8 cellular contexts compared by ENCODE assay signal in genomic region chr20:3045816-3046676, GRCh38. TPM values are rescaled to one million over a fixed set of nuclear protein-coding genes. Genes with fewer than 3 reads are reported as not detected.
A peak's percentile ranks its signal among the peaks of the same experiment; 100 is the strongest.
DNase-seq lines count a peak whose midpoint lies in the region; ATAC-seq and TF ChIP-seq lines count a peak whose summit lies in the region.

Gene MRPS26, plus strand, starts transcription at chr20:3046052. Its CDS starts 17 bp downstream, at chr20:3046069.

- H3K27ac ChIP-seq in neural progenitor cell, result no peak within 1 kb of the TSS
- H3K27ac ChIP-seq in stomach smooth muscle (ENCODE audit: low read length), result peak within 1 kb of the TSS; percentile 81

- H3K9me3 ChIP-seq in neural progenitor cell (ENCODE audit: low read depth) (no peaks in the 10 kb centered on the region), stomach smooth muscle (ENCODE audit: control insufficient read depth in 2 of 2, low read length in 2 of 2) (no peaks in the 10 kb centered on the region)

- H3K4me3 Mint-ChIP-seq in IgD-negative memory B cell, result peak within 1 kb of the TSS; percentile 84 to 97 (median 88)
- H3K4me3 Mint-ChIP-seq in neural progenitor cell, result peak within 1 kb of the TSS; percentile 91

- DNase-seq in DMS79 (lab: John Stamatoyannopoulos, UW), result peak; percentile 66
- DNase-seq in activated gamma-delta T cell (lab: John Stamatoyannopoulos, UW), result peak; percentile 63
- peak; percentile 89 to 97 for DNase-seq in foreskin fibroblast
- peak; percentile 97 for DNase-seq in neural progenitor cell (ENCODE audit: low spot score)

- TF ChIP-seq CTCF in foreskin fibroblast (IDR thresholded peaks at IDR 0.05; ENCODE audit: low read depth, low read length) (no peak), neural progenitor cell (IDR thresholded peaks at IDR 0.05) (no peak)

- peaks cover 16% of the 10 kb centered on the region for H3F3A ChIP-seq in neural progenitor cell (ENCODE audit: low read depth)

- H3K9ac ChIP-seq in neural progenitor cell, result peak within 1 kb of the TSS; percentile 78
- H3K9ac ChIP-seq in stomach smooth muscle (ENCODE audit: low read length in 2 of 2), result peak within 1 kb of the TSS; percentile 68 to 75

- TF ChIP-seq POLR2A in Raji (IDR thresholded peaks at IDR 0.05; ENCODE audit: insufficient read depth, low read depth, low read length), result peak; percentile 85

- H3K79me2 ChIP-seq in neural progenitor cell (ENCODE audit: low read depth), result peaks cover 16% of the 10 kb centered on the region

- peaks cover 11 to 13% (median 12%) of the 10 kb centered on the region in 3 donors for H3K4me1 Mint-ChIP-seq in IgD-negative memory B cell
- peaks cover 23% of the 10 kb centered on the region for H3K4me1 Mint-ChIP-seq in neural progenitor cell

- H3K4me3 ChIP-seq in foreskin fibroblast (ENCODE audit: low read depth in 1 of 2, low read length in 2 of 2) (peak within 1 kb of the TSS; percentile 75 to 79), neural progenitor cell (peak within 1 kb of the TSS; percentile 85), stomach smooth muscle (ENCODE audit: low read length in 2 of 2) (peak within 1 kb of the TSS; percentile 78 to 88)

- H3K36me3 ChIP-seq in neural progenitor cell (peaks cover 7% of the 10 kb centered on the region), stomach smooth muscle (ENCODE audit: control insufficient read depth in 2 of 2, insufficient read depth in 2 of 2, low read length in 2 of 2) (peaks cover 14 to 23% of the 10 kb centered on the region in 2 donors)

- peak; percentile 85 for ATAC-seq in GM21528 (IDR thresholded peaks at IDR 0.05; ENCODE audit: low FRiP score, unreplicated experiment)

- peaks cover 14% of the 10 kb centered on the region for H4K20me1 ChIP-seq in neural progenitor cell (ENCODE audit: low read depth)

- H3K4me2 ChIP-seq in neural progenitor cell, result peak within 1 kb of the TSS; percentile 91

- H3K27me3 ChIP-seq in neural progenitor cell, result no peaks in the 10 kb centered on the region
- H3K27me3 ChIP-seq in stomach smooth muscle (ENCODE audit: control insufficient read depth in 1 of 2, insufficient read depth in 2 of 2, low read length in 2 of 2), result no peaks in the 10 kb centered on the region

- H3K27me3 Mint-ChIP-seq in IgD-negative memory B cell, result no peaks in the 10 kb centered on the region
- H3K27me3 Mint-ChIP-seq in neural progenitor cell (ENCODE audit: insufficient read depth, low read depth), result peaks cover 5% of the 10 kb centered on the region

- H3K36me3 Mint-ChIP-seq in IgD-negative memory B cell, result no peaks in the 10 kb centered on the region
- peaks cover 22% of the 10 kb centered on the region for H3K36me3 Mint-ChIP-seq in neural progenitor cell

- H3K27ac Mint-ChIP-seq in IgD-negative memory B cell, result peak within 1 kb of the TSS; percentile 46 to 94 (median 79)
- H3K27ac Mint-ChIP-seq in neural progenitor cell, result peak within 1 kb of the TSS; percentile 55

- H2AFZ ChIP-seq in neural progenitor cell (replicated peaks), result peak within 1 kb of the TSS; percentile 95

- no peaks in the 10 kb centered on the region for H3K9me3 Mint-ChIP-seq in IgD-negative memory B cell
- H3K9me3 Mint-ChIP-seq in neural progenitor cell, result no peaks in the 10 kb centered on the region

- H3K4me1 ChIP-seq in neural progenitor cell (peaks cover 3% of the 10 kb centered on the region), stomach smooth muscle (ENCODE audit: control insufficient read depth, insufficient read depth, low read length) (peaks cover 44% of the 10 kb centered on the region)

RNA-seq across cellular contexts. Expression of gene MRPS26, which starts in this region (rescaled TPM):
- polyA plus RNA-seq in IgD-negative memory B cell, result 84.4 TPM
- 37.0 and 71.8 TPM in 2 replicates for total RNA-seq in neural progenitor cell (ENCODE audit: low replicate concordance)
